Comparison of ENCODE assay signal across 1 cellular context in the genomic region with DNA sequence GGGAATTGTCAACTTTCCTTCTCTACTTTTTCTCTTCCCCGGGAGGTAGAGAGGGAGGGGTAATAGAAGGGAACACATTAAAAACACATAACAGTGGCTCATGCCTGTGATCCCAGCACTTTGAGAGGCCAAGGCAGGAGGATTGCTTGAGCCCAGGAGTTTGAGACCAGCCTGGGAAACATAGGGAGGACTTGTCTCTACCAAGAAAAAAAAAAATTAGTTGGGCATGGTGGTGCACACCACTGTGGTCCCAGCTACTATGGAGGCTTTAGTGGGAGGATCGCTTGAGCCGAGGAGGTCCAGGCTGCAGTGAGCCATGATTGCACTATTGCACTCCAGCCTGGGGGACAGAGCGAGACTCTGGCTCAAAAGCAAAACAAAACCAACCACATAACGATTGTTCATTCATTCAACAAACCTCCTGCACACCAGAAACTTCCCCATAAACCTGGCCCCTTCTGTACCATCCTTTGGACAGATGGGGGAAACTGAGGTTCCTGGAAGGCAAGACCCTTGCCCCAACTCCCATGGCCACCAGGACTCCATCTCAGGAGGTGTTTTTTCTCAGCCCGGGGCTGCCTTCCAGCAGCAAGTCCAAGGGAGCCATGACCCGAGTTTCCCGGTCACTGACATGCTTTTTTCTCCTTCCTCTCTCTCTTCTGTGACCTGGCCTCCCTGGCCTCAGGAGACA.
TF ChIP-seq lines count a peak whose summit lies in the region.

No MANE protein-coding gene starts in this region.

TF ChIP-seq in WTC11, 78 proteins besides CTCF, POLR2A, EP300 and RAD21 (continued from another document):
- TF ChIP-seq, protein P1, sequence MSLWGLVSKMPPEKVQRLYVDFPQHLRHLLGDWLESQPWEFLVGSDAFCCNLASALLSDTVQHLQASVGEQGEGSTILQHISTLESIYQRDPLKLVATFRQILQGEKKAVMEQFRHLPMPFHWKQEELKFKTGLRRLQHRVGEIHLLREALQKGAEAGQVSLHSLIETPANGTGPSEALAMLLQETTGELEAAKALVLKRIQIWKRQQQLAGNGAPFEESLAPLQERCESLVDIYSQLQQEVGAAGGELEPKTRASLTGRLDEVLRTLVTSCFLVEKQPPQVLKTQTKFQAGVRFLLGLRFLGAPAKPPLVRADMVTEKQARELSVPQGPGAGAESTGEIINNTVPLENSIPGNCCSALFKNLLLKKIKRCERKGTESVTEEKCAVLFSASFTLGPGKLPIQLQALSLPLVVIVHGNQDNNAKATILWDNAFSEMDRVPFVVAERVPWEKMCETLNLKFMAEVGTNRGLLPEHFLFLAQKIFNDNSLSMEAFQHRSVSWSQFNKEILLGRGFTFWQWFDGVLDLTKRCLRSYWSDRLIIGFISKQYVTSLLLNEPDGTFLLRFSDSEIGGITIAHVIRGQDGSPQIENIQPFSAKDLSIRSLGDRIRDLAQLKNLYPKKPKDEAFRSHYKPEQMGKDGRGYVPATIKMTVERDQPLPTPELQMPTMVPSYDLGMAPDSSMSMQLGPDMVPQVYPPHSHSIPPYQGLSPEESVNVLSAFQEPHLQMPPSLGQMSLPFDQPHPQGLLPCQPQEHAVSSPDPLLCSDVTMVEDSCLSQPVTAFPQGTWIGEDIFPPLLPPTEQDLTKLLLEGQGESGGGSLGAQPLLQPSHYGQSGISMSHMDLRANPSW (CRISPR knock-in tag; conservative IDR thresholded peaks at IDR 0.05; ENCODE audit: low read depth): no peak
- TF ChIP-seq, protein P2, sequence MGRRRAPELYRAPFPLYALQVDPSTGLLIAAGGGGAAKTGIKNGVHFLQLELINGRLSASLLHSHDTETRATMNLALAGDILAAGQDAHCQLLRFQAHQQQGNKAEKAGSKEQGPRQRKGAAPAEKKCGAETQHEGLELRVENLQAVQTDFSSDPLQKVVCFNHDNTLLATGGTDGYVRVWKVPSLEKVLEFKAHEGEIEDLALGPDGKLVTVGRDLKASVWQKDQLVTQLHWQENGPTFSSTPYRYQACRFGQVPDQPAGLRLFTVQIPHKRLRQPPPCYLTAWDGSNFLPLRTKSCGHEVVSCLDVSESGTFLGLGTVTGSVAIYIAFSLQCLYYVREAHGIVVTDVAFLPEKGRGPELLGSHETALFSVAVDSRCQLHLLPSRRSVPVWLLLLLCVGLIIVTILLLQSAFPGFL (CRISPR knock-in tag; IDR thresholded peaks at IDR 0.05; ENCODE audit: borderline replicate concordance): no peak
- no peak for TF ChIP-seq CREM (CRISPR knock-in tag; IDR thresholded peaks at IDR 0.05)
- no peak for TF ChIP-seq GTF2I (CRISPR knock-in tag; conservative IDR thresholded peaks at IDR 0.05)
- no peak for TF ChIP-seq MYBL2 (CRISPR knock-in tag; IDR thresholded peaks at IDR 0.05)
- no peak for TF ChIP-seq EMX1 (CRISPR knock-in tag; IDR thresholded peaks at IDR 0.05)
- no peak for TF ChIP-seq ZNF317 (CRISPR knock-in tag; IDR thresholded peaks at IDR 0.05; ENCODE audit: borderline replicate concordance, low read depth)
